1 cellular context compared by ENCODE assay signal in the genomic region with DNA sequence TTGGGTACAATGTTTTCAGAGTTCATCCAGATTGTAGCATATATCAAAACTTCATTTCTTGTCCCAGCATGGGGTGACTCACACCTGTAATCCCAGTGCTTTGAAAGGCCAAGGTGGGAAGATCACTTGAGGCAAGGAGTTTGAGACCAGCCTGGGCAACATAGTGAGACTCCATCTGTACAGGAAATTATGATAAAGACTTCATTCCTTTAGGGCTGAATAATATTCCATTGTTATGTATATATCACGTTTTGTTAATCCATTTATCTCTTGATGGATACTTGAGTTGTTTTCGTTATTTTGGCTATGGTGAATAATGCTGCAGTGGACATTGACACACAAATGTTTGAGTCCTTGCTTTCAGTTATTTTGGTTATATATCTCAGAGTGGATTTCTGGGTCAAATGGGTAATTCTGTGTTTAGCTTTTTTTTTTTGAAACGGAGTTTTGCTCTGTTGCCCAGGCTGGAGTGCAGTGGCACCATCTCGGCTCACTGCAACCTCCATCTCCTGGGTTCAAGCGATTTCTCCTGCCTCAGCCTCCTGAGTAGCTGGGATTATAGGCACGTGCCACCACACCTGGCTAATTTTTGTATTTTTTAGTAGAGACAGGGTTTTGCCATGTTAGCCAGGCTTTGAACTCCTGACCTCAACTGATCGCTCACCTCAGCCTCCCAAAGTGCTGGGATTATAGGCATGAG. TPM values are rescaled to one million over a fixed set of nuclear protein-coding genes. Genes with fewer than 3 reads are reported as not detected.
"Had no signal": no experiment of that assay in that cellular context is flagged by ENCODE, and none has a peak within 500 bp of the region (broad histone marks: within the 10 kb centered on the region; RNA-seq: fewer than 3 reads in every experiment).

No MANE protein-coding gene starts in this region.

RNA-seq across cellular contexts. Expression of gene AIFM3, which starts 24.7 kb away (rescaled TPM):
- polyA plus RNA-seq: smooth muscle cell had no signal
